Comparison of ENCODE assay signal across 31 cellular contexts in genomic region chr7:22543169-22543568, GRCh38. TPM values are rescaled to one million over a fixed set of nuclear protein-coding genes. Genes with fewer than 3 reads are reported as not detected.
"Had no signal": no experiment of that assay in that cellular context is flagged by ENCODE, and none has a peak within 500 bp of the region (broad histone marks: within the 10 kb centered on the region; RNA-seq: fewer than 3 reads in every experiment).

No MANE protein-coding gene starts in this region.

- H3K4me3 ChIP-seq: coronary artery, dorsolateral prefrontal cortex, gastrocnemius medialis had no signal

- ATAC-seq: activated CD4-positive, CD25-positive, alpha-beta regulatory T cell treated with anti-CD3 and anti-CD28 coated beads, Interleukin-2, amount 50 U/mL, for 24 hours; activated CD8-positive, alpha-beta T cell treated with anti-CD3 and anti-CD28 coated beads for 36 hours; activated T-cell treated with anti-CD3 and anti-CD28 coated beads, Interleukin-2, amount 50 U/mL, for 4 hours; activated T-helper 17 cell treated with anti-CD3 and anti-CD28 coated beads, Interleukin-2, amount 50 U/mL, for 72 hours; esophagus mucosa; foreskin keratinocyte; gastrocnemius medialis; T-helper 17 cell had no signal

- H3K27ac Mint-ChIP-seq: activated B cell treated with CpG ODN at 0.5 μM for 24 hours; activated CD8-positive, alpha-beta T cell treated with anti-CD3 and anti-CD28 coated beads for 36 hours; activated naive CD8-positive, alpha-beta T cell; activated T-helper 17 cell treated with anti-CD3 and anti-CD28 coated beads, Interleukin-2, amount 50 U/mL, for 72 hours; dendritic cell treated with granulocyte-macrophage colony-stimulating factor and Interleukin-4, amounts not matched to agents 40 ng/mL and 50 ng/mL, for 4 days; endodermal cell; T-helper 17 cell; T-helper 2 cell treated with Interferon-gamma antibody and Interleukin-4, amounts not matched to agents 5 μg/mL and 100 μg/mL, for 36 hours had no signal

- H3K9me3 ChIP-seq: gastrocnemius medialis had no signal

- DNase-seq: activated B cell treated with CpG ODN at 0.5 μM for 24 hours; activated CD4-positive, alpha-beta T cell treated with anti-CD3 and anti-CD28 coated beads for 48 hours; activated CD4-positive, alpha-beta T cell treated with anti-CD3 and anti-CD28 coated beads, Interleukin-2, amount 50 U/mL, for 1 hour; activated CD4-positive, alpha-beta T cell treated with anti-CD3 and anti-CD28 coated beads, Interleukin-2, amount 50 U/mL, for 48 hours; activated CD8-positive, alpha-beta memory T cell treated with anti-CD3 and anti-CD28 coated beads for 24 hours; activated CD8-positive, alpha-beta T cell treated with anti-CD3 and anti-CD28 coated beads for 36 hours; activated effector memory CD4-positive, alpha-beta T cell treated with Interleukin-2 at 50 U/mL for 16 hours; activated gamma-delta T cell treated with Interleukin-2 at 50 U/mL for 16 hours; activated naive CD4-positive, alpha-beta T cell treated with anti-CD3 and anti-CD28 coated beads, Interleukin-2, amount 50 U/mL, for 16 hours; activated naive CD4-positive, alpha-beta T cell treated with Interleukin-2 at 50 U/mL for 16 hours; activated T-cell treated with anti-CD3 and anti-CD28 coated beads, Interleukin-2, amount 50 U/mL, for 4 hours; amniotic stem cell; anterior cingulate cortex; brain microvascular endothelial cell; dorsolateral prefrontal cortex; effector memory CD4-positive, alpha-beta T cell; endodermal cell; foreskin keratinocyte; gastrocnemius medialis; T-helper 1 cell; T-helper 17 cell; T1000; WERI-Rb-1 had no signal

- H3K27me3 ChIP-seq: brain microvascular endothelial cell, gastrocnemius medialis had no signal

- H3K4me3 Mint-ChIP-seq: activated B cell treated with CpG ODN at 0.5 μM for 24 hours; activated CD8-positive, alpha-beta T cell treated with anti-CD3 and anti-CD28 coated beads for 36 hours; activated naive CD8-positive, alpha-beta T cell; activated T-cell treated with anti-CD3 and anti-CD28 coated beads, Interleukin-2, amount 50 U/mL, for 4 hours; activated T-helper 17 cell treated with anti-CD3 and anti-CD28 coated beads, Interleukin-2, amount 50 U/mL, for 72 hours; central memory CD8-positive, alpha-beta T cell; dendritic cell treated with granulocyte-macrophage colony-stimulating factor and Interleukin-4, amounts not matched to agents 40 ng/mL and 50 ng/mL, for 4 days; endodermal cell; T-helper 17 cell; T-helper 2 cell treated with Interferon-gamma antibody and Interleukin-4, amounts not matched to agents 5 μg/mL and 100 μg/mL, for 36 hours had no signal

- H3K4me1 ChIP-seq: foreskin keratinocyte, gastrocnemius medialis had no signal

- H3K27me3 Mint-ChIP-seq: activated B cell treated with CpG ODN at 0.5 μM for 24 hours had no signal

- H3K27ac ChIP-seq: brain microvascular endothelial cell, coronary artery, dorsolateral prefrontal cortex, foreskin keratinocyte, gastrocnemius medialis, WERI-Rb-1 had no signal

- H3K36me3 ChIP-seq: brain microvascular endothelial cell, gastrocnemius medialis, WERI-Rb-1 had no signal

- H3K4me1 Mint-ChIP-seq: activated B cell treated with CpG ODN at 0.5 μM for 24 hours; activated T-helper 17 cell treated with anti-CD3 and anti-CD28 coated beads, Interleukin-2, amount 50 U/mL, for 72 hours; central memory CD8-positive, alpha-beta T cell; T-helper 17 cell had no signal

- H3K9me3 Mint-ChIP-seq: activated B cell treated with CpG ODN at 0.5 μM for 24 hours; activated CD8-positive, alpha-beta T cell treated with anti-CD3 and anti-CD28 coated beads for 36 hours; activated T-cell treated with anti-CD3 and anti-CD28 coated beads, Interleukin-2, amount 50 U/mL, for 4 hours; activated T-helper 17 cell treated with anti-CD3 and anti-CD28 coated beads, Interleukin-2, amount 50 U/mL, for 72 hours; central memory CD8-positive, alpha-beta T cell; dendritic cell treated with granulocyte-macrophage colony-stimulating factor and Interleukin-4, amounts not matched to agents 40 ng/mL and 50 ng/mL, for 4 days; endodermal cell; T-helper 2 cell treated with Interferon-gamma antibody and Interleukin-4, amounts not matched to agents 5 μg/mL and 100 μg/mL, for 36 hours had no signal

- H3K36me3 Mint-ChIP-seq: activated naive CD8-positive, alpha-beta T cell had no signal

RNA-seq across cellular contexts. Expression of gene STEAP1B, which starts 43.2 kb away (rescaled TPM):
- total RNA-seq: activated CD8-positive, alpha-beta T cell treated with anti-CD3 and anti-CD28 coated beads for 36 hours had no signal
